Comparison of ENCODE assay signal across 8 cellular contexts in the genomic region with DNA sequence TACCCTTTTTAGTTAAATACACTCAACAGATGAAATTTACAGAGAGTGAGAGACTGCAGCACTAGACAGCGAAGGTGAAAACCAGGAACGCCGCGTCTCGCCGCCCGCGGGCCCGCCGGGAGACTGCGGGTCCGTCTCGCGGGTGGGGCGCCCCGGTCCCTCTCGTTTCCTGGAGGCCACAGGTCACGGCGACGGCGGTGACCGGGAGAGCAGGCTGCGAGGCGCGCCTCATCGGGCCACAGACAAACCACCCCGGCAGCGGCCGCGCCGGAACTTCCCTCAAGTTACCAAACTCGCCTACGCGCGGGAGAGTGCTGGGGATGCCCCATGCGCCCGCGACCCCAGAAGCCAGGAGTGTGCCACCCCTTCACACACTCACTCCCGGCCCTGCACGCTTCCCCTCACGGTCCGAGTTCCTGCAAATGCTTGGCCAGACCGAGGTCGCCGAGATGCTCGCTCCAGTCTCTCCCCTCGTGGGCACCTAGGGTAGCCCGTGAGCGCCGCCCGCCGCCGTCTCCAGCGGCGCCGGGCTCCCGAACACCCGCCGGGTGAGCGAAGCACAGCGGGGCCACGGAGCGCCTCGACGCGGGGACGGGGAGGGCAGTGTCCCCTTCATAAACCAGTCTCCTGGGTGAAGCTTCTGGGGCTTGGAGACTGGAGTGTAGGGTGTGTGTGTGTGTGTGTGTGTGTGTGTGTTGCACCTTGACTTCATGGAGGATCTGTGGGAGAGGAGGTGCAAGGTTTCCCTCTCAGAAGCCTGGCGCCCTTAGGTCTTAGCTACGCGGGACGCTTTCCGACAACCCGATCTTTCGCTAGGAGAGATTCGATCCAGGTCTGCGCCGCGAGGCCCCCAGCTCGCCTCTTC. TPM values are rescaled to one million over a fixed set of nuclear protein-coding genes. Genes with fewer than 3 reads are reported as not detected.
DNase-seq lines count a peak whose midpoint lies in the region; ATAC-seq lines count a peak whose summit lies in the region.

No MANE protein-coding gene starts in this region.

- DNase-seq in ELF-1 (ENCODE audit: low read depth, low spot score) (peak; percentile 55), cerebellar cortex (ENCODE audit: low spot score) (peak; percentile 34), left colon (peak in 1 of 2 donors; percentile 51), amniotic stem cell (lab: John Stamatoyannopoulos, UW) (no peak), HT-29 (ENCODE audit: low spot score) (no peak)
- peak; percentile 66 for DNase-seq in activated CD4-positive, alpha-beta T cell treated with anti-CD3 and anti-CD28 coated beads for 1 hour
- DNase-seq in stimulated activated CD4-positive, alpha-beta T cell treated with anti-CD3 and anti-CD28 coated beads, Interleukin-1b, Interleukin-23, amount 100 ng/mL, for 24 hours (ENCODE audit: low read depth in 4 of 4, low spot score in 1 of 4), result peak in 3 of 4 experiments; percentile 66 to 71 (median 69)

- peak; percentile 19 for ATAC-seq in HG03442 (IDR thresholded peaks at IDR 0.05; ENCODE audit: unreplicated experiment)
- ATAC-seq in left colon, result peak; percentile 30

- intact Hi-C loops in left colon (cut with DNase I, micrococcal nuclease), result no loop called here

RNA-seq across cellular contexts. Expression of a gene that starts 1.4 kb away (rescaled TPM):
- 1 to 10 TPM in 1 of 2 donors, under 1 TPM in 1; 0.67 to 1.3 TPM for total RNA-seq in left colon
- not detected in 2 replicates for total RNA-seq in HT-29 (2014; rRNA removed; shearing (Covaris generic))

Comparison
In these comparisons a context has a peak if more than half of its experiments do, and no peak if none do; other contexts are left out.
1. DNase-seq: peak in ELF-1 (single experiment), activated CD4-positive, alpha-beta T cell treated with anti-CD3 and anti-CD28 coated beads for 1 hour (single experiment), cerebellar cortex (single experiment) and stimulated activated CD4-positive, alpha-beta T cell treated with anti-CD3 and anti-CD28 coated beads, Interleukin-1b, Interleukin-23, amount 100 ng/mL, for 24 hours (3 of 4); none in amniotic stem cell (single experiment) and HT-29 (single experiment).